ENCODE assay signal across 1 cellular context in the genomic region with DNA sequence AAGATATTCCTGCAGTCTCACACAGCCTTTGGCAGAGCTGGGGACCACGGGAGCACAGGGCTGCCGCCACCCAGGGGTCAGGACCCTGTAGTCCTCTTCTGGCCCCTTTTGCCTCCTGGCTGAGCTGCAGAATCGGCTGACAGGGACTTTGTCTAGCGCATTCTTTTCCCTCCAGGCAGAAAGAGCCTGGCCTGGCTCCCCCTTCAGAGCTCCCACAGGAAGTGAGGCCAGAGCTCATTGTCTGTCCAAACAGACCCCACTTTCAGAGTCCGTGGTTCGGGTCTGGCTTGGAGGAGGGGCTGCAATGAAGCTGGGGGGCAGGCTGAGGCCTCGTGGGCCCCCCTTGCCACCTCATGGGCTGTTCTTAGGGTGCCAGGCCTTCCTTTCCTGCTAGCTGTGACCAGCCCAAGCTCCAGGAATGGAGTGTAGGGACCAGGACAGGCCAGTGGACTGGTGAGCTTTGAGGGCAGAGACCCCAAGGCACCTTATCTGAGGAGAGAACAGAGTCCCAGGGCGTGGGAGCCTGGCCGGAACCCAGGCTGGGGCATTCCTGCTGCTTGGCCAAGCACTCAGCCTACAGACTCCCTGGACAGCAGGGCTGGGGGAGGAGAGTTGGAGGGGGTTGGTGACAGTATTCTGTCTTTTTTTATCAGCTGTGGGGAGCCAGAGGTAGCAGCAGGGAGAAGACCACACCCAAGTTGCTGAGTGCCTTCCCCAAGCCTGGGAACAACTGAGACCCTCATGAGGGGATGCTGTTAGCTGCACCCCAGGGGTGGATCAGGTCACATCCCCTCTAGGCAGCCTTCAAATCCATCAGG.
TF ChIP-seq lines count a peak whose summit lies in the region.

No MANE protein-coding gene starts in this region.

TF ChIP-seq in A549, 52 proteins besides CTCF, POLR2A, EP300 and RAD21 (continued from another document):
- TF ChIP-seq CHD4 (IDR thresholded peaks at IDR 0.05; ENCODE audit: borderline replicate concordance) = no peak
- TF ChIP-seq SMC3 (IDR thresholded peaks at IDR 0.05) = no peak
- no peak for TF ChIP-seq GATA3 (IDR thresholded peaks at IDR 0.05; ENCODE audit: borderline replicate concordance)
- no peak for TF ChIP-seq RARB (CRISPR knock-in tag; IDR thresholded peaks at IDR 0.05)
- no peak for TF ChIP-seq NR3C1 (IDR thresholded peaks at IDR 0.05)
- no peak for TF ChIP-seq CEBPB (IDR thresholded peaks at IDR 0.05)
- no peak for TF ChIP-seq HOXB13 (CRISPR knock-in tag; IDR thresholded peaks at IDR 0.05; ENCODE audit: low read depth)
- TF ChIP-seq ZSCAN20 (CRISPR knock-in tag; IDR thresholded peaks at IDR 0.05) = no peak
- TF ChIP-seq REST (IDR thresholded peaks at IDR 0.05) = no peak
